ENCODE assay signal across 22 cellular contexts in genomic region chr13:103469771-103470170, GRCh38.
"Had no signal": no experiment of that assay in that cellular context is flagged by ENCODE, and none has a peak within 500 bp of the region (broad histone marks: within the 10 kb centered on the region; RNA-seq: fewer than 3 reads in every experiment).

No MANE protein-coding gene starts in this region.

- H3K9me3 ChIP-seq: neutrophil, pancreas, prostate gland, right lobe of liver, sigmoid colon, thoracic aorta, thyroid gland, tibial nerve, upper lobe of right lung, uterus had no signal

- H3K4me1 ChIP-seq: pancreas, prostate gland, right lobe of liver, sigmoid colon, stomach, thyroid gland, tibial nerve, upper lobe of right lung, uterus had no signal

- H3K27ac ChIP-seq: neutrophil, pancreas, prostate gland, right lobe of liver, sigmoid colon, stomach, thoracic aorta, thyroid gland, tibial nerve, upper lobe of right lung, uterus had no signal

- H3K4me3 ChIP-seq: pancreas, prostate gland, right lobe of liver, sigmoid colon, stomach, thoracic aorta, thyroid gland, tibial nerve, upper lobe of right lung, uterus had no signal

- H3K36me3 ChIP-seq: neutrophil, pancreas, prostate gland, right lobe of liver, sigmoid colon, stomach, thoracic aorta, thyroid gland, tibial nerve, upper lobe of right lung, uterus had no signal

- DNase-seq: naive thymus-derived CD8-positive, alpha-beta T cell; nephron progenitor cell; nucleus accumbens; pancreas; right cardiac atrium; right lobe of liver; sigmoid colon; small intestine; stimulated activated CD4-positive, alpha-beta T cell treated with anti-CD3 and anti-CD28 coated beads, Interleukin-15, amount 100 ng/mL, for 24 hours; stimulated activated CD4-positive, alpha-beta T cell treated with anti-CD3 and anti-CD28 coated beads, Interleukin-2, amount 100 ng/mL, for 24 hours; stimulated activated CD4-positive, alpha-beta T cell treated with anti-CD3 and anti-CD28 coated beads, Interleukin-2, amount 100 ng/mL, for 48 hours; stimulated activated CD4-positive, alpha-beta T cell treated with anti-CD3 and anti-CD28 coated beads, Interleukin-4, amount 100 ng/mL, for 24 hours; stimulated activated naive B cell treated with anti-CD40 and anti-IgM and Interleukin-4, amounts not matched to agents 10 μg/mL and 1 μg/mL and 100 μg/mL, for 72 hours; stimulated activated naive CD4-positive, alpha-beta T cell treated with Interleukin-2 at 50 U/mL for 16 hours; stomach; thyroid gland; upper lobe of right lung; uterus had no signal
